Comparison of ENCODE assay signal across 9 cellular contexts in genomic region chr2:20584045-20584636, GRCh38.
DNase-seq lines count a peak whose midpoint lies in the region; ATAC-seq, FAIRE-seq and TF ChIP-seq lines count a peak whose summit lies in the region.
"Had no signal": no experiment of that assay in that cellular context is flagged by ENCODE, and none has a peak within 500 bp of the region (broad histone marks: within the 10 kb centered on the region; RNA-seq: fewer than 3 reads in every experiment).

No MANE protein-coding gene starts in this region.

- H3K27me3 Mint-ChIP-seq in endodermal cell (ENCODE audit: insufficient read depth): peaks cover 9% of the 10 kb centered on the region

- H3K36me3 Mint-ChIP-seq in endodermal cell (ENCODE audit: low read depth): no peaks in the 10 kb centered on the region

- POLR2A ChIA-PET in A549 (lab: Yijun Ruan, JAX): interaction anchor here (0.5 to 4.9 kb wide), 3 partner anchors 134 to 140 kb away, joined by 3 to 45 read pairs (median 4); partner anchors contain the start of gene RHOB

- 43% methylated on average over 5 of the region's 5 CpGs for WGBS in A549 (ENCODE audit: missing lambda C conversion rate)
- WGBS in endodermal cell (ENCODE audit: insufficient coverage in 1 of 2, insufficient read length in 1 of 2), 2 experiments: 82 to 100% methylated on average over 2 to 5 of the region's 5 CpGs
- WGBS in mesodermal cell (ENCODE audit: insufficient coverage in 2 of 2), 2 experiments: 57 to 58% methylated on average over 3 to 4 of the region's 5 CpGs

- H3K9me3 Mint-ChIP-seq in endodermal cell: peaks cover 13% of the 10 kb centered on the region

- TF ChIP-seq EP300 in A549 (IDR thresholded peaks at IDR 0.05): no peak

- H3K4me1 ChIP-seq in A549 (peaks cover 47% of the 10 kb centered on the region), endodermal cell (ENCODE audit: control insufficient read depth, insufficient read depth, low read length) (peaks cover 9% of the 10 kb centered on the region), mesodermal cell (ENCODE audit: control insufficient read depth, insufficient read depth, low read length, poor library complexity, severe bottlenecking) (peaks cover 60% of the 10 kb centered on the region)

- H3K27ac ChIP-seq in A549: peak overlapping the region; percentile 70 to 90
- peak overlapping the region; percentile 11 for H3K27ac ChIP-seq in endodermal cell (ENCODE audit: low read depth, low read length)
- H3K27ac ChIP-seq in mesodermal cell (ENCODE audit: low read depth, low read length, severe bottlenecking): peak overlapping the region; percentile 98

- no peak for FAIRE-seq in A549 (lab: Jason Lieb, UNC)

- ATAC-seq in A549: peak; percentile 70 to 80
- no peak for ATAC-seq in GM19467 (IDR thresholded peaks at IDR 0.05; ENCODE audit: unreplicated experiment)

- H3K4me1 Mint-ChIP-seq in endodermal cell: peaks cover 18% of the 10 kb centered on the region

- peak overlapping the region; percentile 71 for H3K4me2 ChIP-seq in A549

- CTCF ChIA-PET in A549 (lab: Yijun Ruan, JAX): interaction anchor here (0.7 to 1.8 kb wide), 5 partner anchors 11 to 57 kb away, joined by 3 to 6 read pairs (median 4); no protein-coding TSS in a partner anchor

- H3K4me3 Mint-ChIP-seq in endodermal cell: no peak overlapping the region

- no peak overlapping the region for H3K9ac ChIP-seq in endodermal cell (ENCODE audit: extremely low read depth, low read length, poor library complexity, severe bottlenecking)

- DNase-seq in A549 (ENCODE audit: low read depth in 1 of 2, low spot score in 1 of 2): peak in 1 of 2 experiments; percentile 51
- DNase-seq in NCI-H226: peak; percentile 90
- DNase-seq in endodermal cell: no peak
- DNase-seq in NCI-H748 (lab: John Stamatoyannopoulos, UW; ENCODE audit: unreplicated experiment): no peak
- DNase-seq in activated CD4-positive, alpha-beta T cell treated with anti-CD3 and anti-CD28 coated beads, Interleukin-2, amount 50 U/mL, for 1 hour: no peak
- no peak for DNase-seq in cortex of kidney (lab: John Stamatoyannopoulos, UW)
- DNase-seq: SIG-M5 had no signal

- no peak for TF ChIP-seq CTCF in A549 (IDR thresholded peaks at IDR 0.05)
- no peak for TF ChIP-seq CTCF in endodermal cell (conservative IDR thresholded peaks at IDR 0.05)

- H3K36me3 ChIP-seq in endodermal cell (ENCODE audit: control insufficient read depth, insufficient read depth, low read length): no peaks in the 10 kb centered on the region
- H3K36me3 ChIP-seq in mesodermal cell (ENCODE audit: control insufficient read depth, insufficient read depth, low read length): no peaks in the 10 kb centered on the region

- H3K27ac Mint-ChIP-seq in endodermal cell: peak overlapping the region; percentile 92

- H3K4me3 ChIP-seq in A549 (no peak overlapping the region), endodermal cell (ENCODE audit: low read length) (no peak overlapping the region), mesodermal cell (ENCODE audit: extremely low read depth, insufficient read depth, low read length, poor library complexity, severe bottlenecking) (no peak overlapping the region)

- no peak for TF ChIP-seq POLR2A in A549 (IDR thresholded peaks at IDR 0.05; ENCODE audit: low read length)

- no peak; a peak in 1 of 5 replicates for TF ChIP-seq RAD21 in A549 (conservative IDR thresholded peaks at IDR 0.05 in 1 of 2, IDR thresholded peaks at IDR 0.05 in 1 of 2)

- H3K27me3 ChIP-seq in endodermal cell (ENCODE audit: control insufficient read depth, insufficient read depth, low read length, poor library complexity, severe bottlenecking): no peaks in the 10 kb centered on the region

- H3K9me3 ChIP-seq in A549 (peaks cover 11% of the 10 kb centered on the region; the same call in 1 of the 3 replicates), endodermal cell (ENCODE audit: control insufficient read depth, low read length) (peaks cover 6% of the 10 kb centered on the region), mesodermal cell (ENCODE audit: control insufficient read depth, low read length) (peaks cover 8% of the 10 kb centered on the region)

TF ChIP-seq in A549, 52 proteins besides CTCF, POLR2A, EP300 and RAD21:
- TF ChIP-seq HOXB13 (CRISPR knock-in tag; IDR thresholded peaks at IDR 0.05; ENCODE audit: low read depth) (no peak), NR3C1 (IDR thresholded peaks at IDR 0.05) (no peak), ELK1 (IDR thresholded peaks at IDR 0.05; ENCODE audit: low read depth, low read length) (no peak), HOXB5 (CRISPR knock-in tag; IDR thresholded peaks at IDR 0.05) (no peak), CBX2 (IDR thresholded peaks at IDR 0.05; ENCODE audit: borderline replicate concordance, low read depth) (no peak), MAFK (IDR thresholded peaks at IDR 0.05; ENCODE audit: partially characterized antibody) (peak; percentile 81), RNF2 (IDR thresholded peaks at IDR 0.05; ENCODE audit: borderline replicate concordance, low read depth) (no peak), RFX5 (IDR thresholded peaks at IDR 0.05) (no peak)

Comparison
In these comparisons a context has a peak if more than half of its experiments do, and no peak if none do; other contexts are left out.
1. H3K27ac ChIP-seq: peak in every context shown above with its lines; median percentile 98 in mesodermal cell; 80 in A549; 11 in endodermal cell.